1 cellular context compared by ENCODE assay signal in the genomic region with DNA sequence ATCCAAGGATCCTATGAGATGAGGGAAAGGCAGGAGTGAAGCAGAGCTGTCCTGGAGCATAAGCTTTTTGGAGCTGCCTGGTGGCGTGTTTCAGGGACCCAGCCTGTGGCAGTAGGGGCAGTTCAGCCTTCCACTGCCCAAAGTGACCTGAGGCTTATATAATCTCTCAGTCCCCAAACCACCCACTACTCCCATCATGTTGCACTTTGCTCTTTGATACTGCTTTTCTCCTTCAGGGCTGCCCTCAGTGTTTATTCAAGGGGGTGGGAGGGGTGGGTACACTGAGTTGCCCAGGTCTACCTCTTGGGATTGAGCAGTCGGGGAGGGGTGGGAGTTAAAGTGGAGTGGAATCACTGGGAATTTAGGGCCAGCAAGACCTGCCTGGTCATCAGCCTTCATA.
TF ChIP-seq lines count a peak whose summit lies in the region.

No MANE protein-coding gene starts in this region.

TF ChIP-seq in HepG2, 621 proteins besides CTCF, POLR2A, EP300 and RAD21 (continues in another document):
- TF ChIP-seq ARNTL (CRISPR knock-in tag; IDR thresholded peaks at IDR 0.05) (0 out of 2 replicates have a peak, but pooled peaks have one; percentile 27), MEF2D (CRISPR knock-in tag; IDR thresholded peaks at IDR 0.05) (0 out of 2 replicates have a peak, but pooled peaks have one; percentile 39), ZNF343 (CRISPR knock-in tag; IDR thresholded peaks at IDR 0.05) (no peak), KDM2A (CRISPR knock-in tag; IDR thresholded peaks at IDR 0.05; ENCODE audit: borderline replicate concordance, low read depth) (no peak), ZNF644 (CRISPR knock-in tag; IDR thresholded peaks at IDR 0.05; ENCODE audit: low read depth) (no peak), FOXP1 (IDR thresholded peaks at IDR 0.05) (no peak), FOXP1 (CRISPR knock-in tag; IDR thresholded peaks at IDR 0.05) (0 out of 2 replicates have a peak, but pooled peaks have one; percentile 12), ZBTB21 (CRISPR knock-in tag; IDR thresholded peaks at IDR 0.05) (no peak), NCOA1 (CRISPR knock-in tag; IDR thresholded peaks at IDR 0.05) (no peak), ZNF772 (CRISPR knock-in tag; IDR thresholded peaks at IDR 0.05) (0 out of 2 replicates have a peak, but pooled peaks have one; percentile 21), SP5 (CRISPR knock-in tag; IDR thresholded peaks at IDR 0.05; ENCODE audit: borderline replicate concordance, low read depth) (0 out of 2 replicates have a peak, but pooled peaks have one; percentile 36), GATAD2A (CRISPR knock-in tag; IDR thresholded peaks at IDR 0.05) (peak; percentile 69), ZBTB7B (CRISPR knock-in tag; IDR thresholded peaks at IDR 0.05) (no peak), HDAC1 (CRISPR knock-in tag; IDR thresholded peaks at IDR 0.05) (peak; percentile 61; the same call in 1 of the 2 replicates), MED1 (CRISPR knock-in tag; IDR thresholded peaks at IDR 0.05) (peak; percentile 41; the same call in 1 of the 2 replicates), RXRA (CRISPR knock-in tag; IDR thresholded peaks at IDR 0.05) (peak; percentile 24; the same call in 1 of the 2 replicates), ATF7 (IDR thresholded peaks at IDR 0.05) (no peak), ATF7 (CRISPR knock-in tag; IDR thresholded peaks at IDR 0.05) (no peak), ZBTB38 (CRISPR knock-in tag; IDR thresholded peaks at IDR 0.05) (no peak), ZNF546 (CRISPR knock-in tag; conservative IDR thresholded peaks at IDR 0.05) (0 out of 2 replicates have a peak, but pooled peaks have one; percentile 2), NR2F6 (IDR thresholded peaks at IDR 0.05) (peak; percentile 51), NR2F6 (CRISPR knock-in tag; IDR thresholded peaks at IDR 0.05) (peak; percentile 59; the same call in 1 of the 2 replicates), LCORL (IDR thresholded peaks at IDR 0.05) (no peak), LCORL (CRISPR knock-in tag; IDR thresholded peaks at IDR 0.05) (peak; percentile 71), POLR2AphosphoS5 (IDR thresholded peaks at IDR 0.05; ENCODE audit: low read depth, low read length) (0 out of 2 replicates have a peak, but pooled peaks have one; percentile 16), BCL6 (CRISPR knock-in tag; IDR thresholded peaks at IDR 0.05) (0 out of 2 replicates have a peak, but pooled peaks have one; percentile 14), FOXA3 (CRISPR knock-in tag; IDR thresholded peaks at IDR 0.05) (peak; percentile 49), ESRRA (CRISPR knock-in tag; IDR thresholded peaks at IDR 0.05; ENCODE audit: low read depth) (peak; percentile 42; the same call in 1 of the 2 replicates), XRCC5 (optimal IDR thresholded peaks at IDR 0.05; ENCODE audit: low read length) (peak; percentile 22), NR2F2 (IDR thresholded peaks at IDR 0.05; ENCODE audit: borderline replicate concordance, low read depth) (peak; percentile 38; the same call in 1 of the 2 replicates), TBX2 (CRISPR knock-in tag; IDR thresholded peaks at IDR 0.05; ENCODE audit: borderline replicate concordance) (0 out of 2 replicates have a peak, but pooled peaks have one; percentile 24), ERF (CRISPR knock-in tag; IDR thresholded peaks at IDR 0.05) (0 out of 2 replicates have a peak, but pooled peaks have one; percentile 14), THAP11 (CRISPR knock-in tag; IDR thresholded peaks at IDR 0.05) (peak; percentile 50; the same call in 1 of the 2 replicates), NCOA2 (CRISPR knock-in tag; IDR thresholded peaks at IDR 0.05) (peak; percentile 17; the same call in 1 of the 2 replicates), MAZ (IDR thresholded peaks at IDR 0.05; ENCODE audit: borderline replicate concordance, low read depth, low read length) (no peak), MAZ (CRISPR knock-in tag; IDR thresholded peaks at IDR 0.05; ENCODE audit: low read depth) (0 out of 2 replicates have a peak, but pooled peaks have one; percentile 57), HNF4A (CRISPR knock-in tag; IDR thresholded peaks at IDR 0.05) (peak; percentile 87), ZFP36L2 (CRISPR knock-in tag; IDR thresholded peaks at IDR 0.05) (no peak)
- TF ChIP-seq, protein P1, sequence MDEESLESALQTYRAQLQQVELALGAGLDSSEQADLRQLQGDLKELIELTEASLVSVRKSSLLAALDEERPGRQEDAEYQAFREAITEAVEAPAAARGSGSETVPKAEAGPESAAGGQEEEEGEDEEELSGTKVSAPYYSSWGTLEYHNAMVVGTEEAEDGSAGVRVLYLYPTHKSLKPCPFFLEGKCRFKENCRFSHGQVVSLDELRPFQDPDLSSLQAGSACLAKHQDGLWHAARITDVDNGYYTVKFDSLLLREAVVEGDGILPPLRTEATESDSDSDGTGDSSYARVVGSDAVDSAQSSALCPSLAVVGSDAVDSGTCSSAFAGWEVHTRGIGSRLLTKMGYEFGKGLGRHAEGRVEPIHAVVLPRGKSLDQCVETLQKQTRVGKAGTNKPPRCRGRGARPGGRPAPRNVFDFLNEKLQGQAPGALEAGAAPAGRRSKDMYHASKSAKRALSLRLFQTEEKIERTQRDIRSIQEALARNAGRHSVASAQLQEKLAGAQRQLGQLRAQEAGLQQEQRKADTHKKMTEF (CRISPR knock-in tag; IDR thresholded peaks at IDR 0.05) = 0 out of 2 replicates have a peak, but pooled peaks have one; percentile 39
- TF ChIP-seq, protein P2, sequence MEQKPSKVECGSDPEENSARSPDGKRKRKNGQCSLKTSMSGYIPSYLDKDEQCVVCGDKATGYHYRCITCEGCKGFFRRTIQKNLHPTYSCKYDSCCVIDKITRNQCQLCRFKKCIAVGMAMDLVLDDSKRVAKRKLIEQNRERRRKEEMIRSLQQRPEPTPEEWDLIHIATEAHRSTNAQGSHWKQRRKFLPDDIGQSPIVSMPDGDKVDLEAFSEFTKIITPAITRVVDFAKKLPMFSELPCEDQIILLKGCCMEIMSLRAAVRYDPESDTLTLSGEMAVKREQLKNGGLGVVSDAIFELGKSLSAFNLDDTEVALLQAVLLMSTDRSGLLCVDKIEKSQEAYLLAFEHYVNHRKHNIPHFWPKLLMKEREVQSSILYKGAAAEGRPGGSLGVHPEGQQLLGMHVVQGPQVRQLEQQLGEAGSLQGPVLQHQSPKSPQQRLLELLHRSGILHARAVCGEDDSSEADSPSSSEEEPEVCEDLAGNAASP (CRISPR knock-in tag; IDR thresholded peaks at IDR 0.05; ENCODE audit: borderline replicate concordance) = peak; percentile 87; the same call in 1 of the 2 replicates
- TF ChIP-seq, protein P3, sequence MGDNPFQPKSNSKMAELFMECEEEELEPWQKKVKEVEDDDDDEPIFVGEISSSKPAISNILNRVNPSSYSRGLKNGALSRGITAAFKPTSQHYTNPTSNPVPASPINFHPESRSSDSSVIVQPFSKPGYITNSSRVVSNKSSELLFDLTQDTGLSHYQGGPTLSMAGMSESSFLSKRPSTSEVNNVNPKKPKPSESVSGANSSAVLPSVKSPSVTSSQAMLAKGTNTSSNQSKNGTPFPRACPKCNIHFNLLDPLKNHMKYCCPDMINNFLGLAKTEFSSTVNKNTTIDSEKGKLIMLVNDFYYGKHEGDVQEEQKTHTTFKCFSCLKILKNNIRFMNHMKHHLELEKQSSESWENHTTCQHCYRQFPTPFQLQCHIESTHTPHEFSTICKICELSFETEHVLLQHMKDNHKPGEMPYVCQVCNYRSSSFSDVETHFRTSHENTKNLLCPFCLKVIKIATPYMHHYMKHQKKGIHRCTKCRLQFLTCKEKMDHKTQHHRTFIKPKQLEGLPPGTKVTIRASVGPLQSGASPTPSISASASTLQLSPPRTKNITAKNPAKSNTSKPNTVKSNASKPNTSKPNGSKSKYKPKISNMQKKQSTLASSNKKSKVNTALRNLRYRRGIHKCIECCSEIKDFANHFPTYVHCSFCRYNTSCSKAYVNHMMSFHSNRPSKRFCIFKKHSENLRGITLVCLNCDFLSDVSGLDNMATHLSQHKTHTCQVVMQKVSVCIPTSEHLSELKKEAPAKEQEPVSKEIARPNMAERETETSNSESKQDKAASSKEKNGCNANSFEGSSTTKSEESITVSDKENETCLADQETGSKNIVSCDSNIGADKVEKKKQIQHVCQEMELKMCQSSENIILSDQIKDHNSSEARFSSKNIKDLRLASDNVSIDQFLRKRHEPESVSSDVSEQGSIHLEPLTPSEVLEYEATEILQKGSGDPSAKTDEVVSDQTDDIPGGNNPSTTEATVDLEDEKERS (CRISPR knock-in tag; IDR thresholded peaks at IDR 0.05) = 0 out of 2 replicates have a peak, but pooled peaks have one; percentile 17
- TF ChIP-seq, protein P4, sequence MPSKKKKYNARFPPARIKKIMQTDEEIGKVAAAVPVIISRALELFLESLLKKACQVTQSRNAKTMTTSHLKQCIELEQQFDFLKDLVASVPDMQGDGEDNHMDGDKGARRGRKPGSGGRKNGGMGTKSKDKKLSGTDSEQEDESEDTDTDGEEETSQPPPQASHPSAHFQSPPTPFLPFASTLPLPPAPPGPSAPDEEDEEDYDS (CRISPR knock-in tag; IDR thresholded peaks at IDR 0.05) = 0 out of 2 replicates have a peak, but pooled peaks have one; percentile 42
- TF ChIP-seq, protein P5, sequence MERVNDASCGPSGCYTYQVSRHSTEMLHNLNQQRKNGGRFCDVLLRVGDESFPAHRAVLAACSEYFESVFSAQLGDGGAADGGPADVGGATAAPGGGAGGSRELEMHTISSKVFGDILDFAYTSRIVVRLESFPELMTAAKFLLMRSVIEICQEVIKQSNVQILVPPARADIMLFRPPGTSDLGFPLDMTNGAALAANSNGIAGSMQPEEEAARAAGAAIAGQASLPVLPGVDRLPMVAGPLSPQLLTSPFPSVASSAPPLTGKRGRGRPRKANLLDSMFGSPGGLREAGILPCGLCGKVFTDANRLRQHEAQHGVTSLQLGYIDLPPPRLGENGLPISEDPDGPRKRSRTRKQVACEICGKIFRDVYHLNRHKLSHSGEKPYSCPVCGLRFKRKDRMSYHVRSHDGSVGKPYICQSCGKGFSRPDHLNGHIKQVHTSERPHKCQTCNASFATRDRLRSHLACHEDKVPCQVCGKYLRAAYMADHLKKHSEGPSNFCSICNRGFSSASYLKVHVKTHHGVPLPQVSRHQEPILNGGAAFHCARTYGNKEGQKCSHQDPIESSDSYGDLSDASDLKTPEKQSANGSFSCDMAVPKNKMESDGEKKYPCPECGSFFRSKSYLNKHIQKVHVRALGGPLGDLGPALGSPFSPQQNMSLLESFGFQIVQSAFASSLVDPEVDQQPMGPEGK (CRISPR knock-in tag; IDR thresholded peaks at IDR 0.05) = peak; percentile 94
- TF ChIP-seq, protein P6, sequence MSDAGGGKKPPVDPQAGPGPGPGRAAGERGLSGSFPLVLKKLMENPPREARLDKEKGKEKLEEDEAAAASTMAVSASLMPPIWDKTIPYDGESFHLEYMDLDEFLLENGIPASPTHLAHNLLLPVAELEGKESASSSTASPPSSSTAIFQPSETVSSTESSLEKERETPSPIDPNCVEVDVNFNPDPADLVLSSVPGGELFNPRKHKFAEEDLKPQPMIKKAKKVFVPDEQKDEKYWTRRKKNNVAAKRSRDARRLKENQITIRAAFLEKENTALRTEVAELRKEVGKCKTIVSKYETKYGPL (CRISPR knock-in tag; IDR thresholded peaks at IDR 0.05) = peak; percentile 86
- TF ChIP-seq, protein P7, sequence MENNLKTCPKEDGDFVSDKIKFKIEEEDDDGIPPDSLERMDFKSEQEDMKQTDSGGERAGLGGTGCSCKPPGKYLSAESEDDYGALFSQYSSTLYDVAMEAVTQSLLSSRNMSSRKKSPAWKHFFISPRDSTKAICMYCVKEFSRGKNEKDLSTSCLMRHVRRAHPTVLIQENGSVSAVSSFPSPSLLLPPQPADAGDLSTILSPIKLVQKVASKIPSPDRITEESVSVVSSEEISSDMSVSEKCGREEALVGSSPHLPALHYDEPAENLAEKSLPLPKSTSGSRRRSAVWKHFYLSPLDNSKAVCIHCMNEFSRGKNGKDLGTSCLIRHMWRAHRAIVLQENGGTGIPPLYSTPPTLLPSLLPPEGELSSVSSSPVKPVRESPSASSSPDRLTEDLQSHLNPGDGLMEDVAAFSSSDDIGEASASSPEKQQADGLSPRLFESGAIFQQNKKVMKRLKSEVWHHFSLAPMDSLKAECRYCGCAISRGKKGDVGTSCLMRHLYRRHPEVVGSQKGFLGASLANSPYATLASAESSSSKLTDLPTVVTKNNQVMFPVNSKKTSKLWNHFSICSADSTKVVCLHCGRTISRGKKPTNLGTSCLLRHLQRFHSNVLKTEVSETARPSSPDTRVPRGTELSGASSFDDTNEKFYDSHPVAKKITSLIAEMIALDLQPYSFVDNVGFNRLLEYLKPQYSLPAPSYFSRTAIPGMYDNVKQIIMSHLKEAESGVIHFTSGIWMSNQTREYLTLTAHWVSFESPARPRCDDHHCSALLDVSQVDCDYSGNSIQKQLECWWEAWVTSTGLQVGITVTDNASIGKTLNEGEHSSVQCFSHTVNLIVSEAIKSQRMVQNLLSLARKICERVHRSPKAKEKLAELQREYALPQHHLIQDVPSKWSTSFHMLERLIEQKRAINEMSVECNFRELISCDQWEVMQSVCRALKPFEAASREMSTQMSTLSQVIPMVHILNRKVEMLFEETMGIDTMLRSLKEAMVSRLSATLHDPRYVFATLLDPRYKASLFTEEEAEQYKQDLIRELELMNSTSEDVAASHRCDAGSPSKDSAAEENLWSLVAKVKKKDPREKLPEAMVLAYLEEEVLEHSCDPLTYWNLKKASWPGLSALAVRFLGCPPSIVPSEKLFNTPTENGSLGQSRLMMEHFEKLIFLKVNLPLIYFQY (CRISPR knock-in tag; IDR thresholded peaks at IDR 0.05; ENCODE audit: borderline replicate concordance) = no peak
- TF ChIP-seq, protein P8, sequence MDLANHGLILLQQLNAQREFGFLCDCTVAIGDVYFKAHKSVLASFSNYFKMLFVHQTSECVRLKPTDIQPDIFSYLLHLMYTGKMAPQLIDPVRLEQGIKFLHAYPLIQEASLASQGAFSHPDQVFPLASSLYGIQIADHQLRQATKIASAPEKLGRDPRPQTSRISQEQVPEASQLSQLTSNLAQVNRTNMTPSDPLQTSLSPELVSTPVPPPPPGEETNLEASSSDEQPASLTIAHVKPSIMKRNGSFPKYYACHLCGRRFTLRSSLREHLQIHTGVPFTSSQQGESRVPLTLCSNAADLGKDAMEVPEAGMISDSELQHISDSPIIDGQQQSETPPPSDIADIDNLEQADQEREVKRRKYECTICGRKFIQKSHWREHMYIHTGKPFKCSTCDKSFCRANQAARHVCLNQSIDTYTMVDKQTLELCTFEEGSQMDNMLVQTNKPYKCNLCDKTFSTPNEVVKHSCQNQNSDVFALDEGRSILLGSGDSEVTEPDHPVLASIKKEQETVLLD (CRISPR knock-in tag; IDR thresholded peaks at IDR 0.05; ENCODE audit: low read depth) = no peak
- TF ChIP-seq, protein P9, sequence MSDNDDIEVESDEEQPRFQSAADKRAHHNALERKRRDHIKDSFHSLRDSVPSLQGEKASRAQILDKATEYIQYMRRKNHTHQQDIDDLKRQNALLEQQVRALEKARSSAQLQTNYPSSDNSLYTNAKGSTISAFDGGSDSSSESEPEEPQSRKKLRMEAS (IDR thresholded peaks at IDR 0.05) = 0 out of 2 replicates have a peak, but pooled peaks have one; percentile 10
- TF ChIP-seq, protein P10, sequence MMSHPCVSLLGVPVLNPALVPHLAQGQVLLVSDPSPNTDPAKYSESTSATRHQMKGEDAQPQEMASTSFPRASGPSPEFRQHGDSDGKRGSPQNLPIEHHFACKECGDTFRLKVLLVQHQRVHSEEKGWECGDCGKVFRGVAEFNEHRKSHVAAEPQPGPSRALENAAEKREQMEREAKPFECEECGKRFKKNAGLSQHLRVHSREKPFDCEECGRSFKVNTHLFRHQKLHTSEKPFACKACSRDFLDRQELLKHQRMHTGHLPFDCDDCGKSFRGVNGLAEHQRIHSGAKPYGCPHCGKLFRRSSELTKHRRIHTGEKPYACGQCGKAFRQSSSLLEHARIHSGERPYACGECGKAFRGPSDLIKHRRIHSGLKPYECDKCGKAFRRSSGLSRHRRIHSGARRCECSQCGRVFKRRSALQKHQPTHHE (CRISPR knock-in tag; IDR thresholded peaks at IDR 0.05; ENCODE audit: borderline replicate concordance) = no peak
